In the genomic region with DNA sequence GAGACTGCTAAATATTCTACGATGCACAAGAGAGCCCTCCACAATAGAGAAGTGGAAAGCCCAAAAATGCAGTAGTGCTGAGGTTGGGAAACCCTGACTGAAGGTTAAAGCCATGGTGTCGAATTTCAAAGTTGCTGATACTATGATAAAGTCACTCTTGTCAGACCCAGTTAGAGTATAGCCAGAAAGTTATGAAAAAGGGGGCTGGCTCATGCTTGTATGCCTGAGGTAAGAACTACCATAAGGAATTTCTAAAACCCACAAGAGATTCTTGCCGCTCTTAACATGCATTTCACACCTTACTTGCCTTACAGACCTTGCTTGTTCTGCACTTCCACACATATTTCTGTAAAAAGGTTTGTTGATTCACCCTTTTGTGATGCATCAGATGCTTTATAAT, we compare ENCODE assay signal across 18 cellular contexts.
A peak's percentile ranks its signal among the peaks of the same experiment; 100 is the strongest.
DNase-seq lines count a peak whose midpoint lies in the region; ATAC-seq, FAIRE-seq and TF ChIP-seq lines count a peak whose summit lies in the region.
"Had no signal": no experiment of that assay in that cellular context is flagged by ENCODE, and none has a peak within 500 bp of the region (broad histone marks: within the 10 kb centered on the region; RNA-seq: fewer than 3 reads in every experiment).

No MANE protein-coding gene starts in this region.

- H3K27me3 Mint-ChIP-seq in astrocyte (ENCODE audit: low read depth, unreplicated experiment) = no peaks in the 10 kb centered on the region
- H3K27me3 Mint-ChIP-seq: natural killer cell treated with Interleukin-12 subunit alpha and Interleukin-12 subunit beta and Interleukin-15 and Interleukin-18, amount 100 ng/mL, for 72 hours; T-helper 17 cell had no signal

- ATAC-seq in GM19351 (IDR thresholded peaks at IDR 0.05; ENCODE audit: unreplicated experiment) = no peak
- no peak for ATAC-seq in HG03108 (IDR thresholded peaks at IDR 0.05; ENCODE audit: unreplicated experiment)
- ATAC-seq: natural killer cell treated with Interleukin-12 subunit alpha and Interleukin-12 subunit beta and Interleukin-15 and Interleukin-18, amount 100 ng/mL, for 72 hours; T-helper 17 cell had no signal

- H3K36me3 ChIP-seq in astrocyte (ENCODE audit: insufficient read depth, low read length) = no peaks in the 10 kb centered on the region
- H3K36me3 ChIP-seq in mesodermal cell (ENCODE audit: control insufficient read depth, insufficient read depth, low read length) = no peaks in the 10 kb centered on the region
- H3K36me3 ChIP-seq: colonic mucosa, tibial nerve had no signal

- no peaks in the 10 kb centered on the region for H3K9me3 Mint-ChIP-seq in astrocyte (ENCODE audit: unreplicated experiment)
- H3K9me3 Mint-ChIP-seq: natural killer cell treated with Interleukin-12 subunit alpha and Interleukin-12 subunit beta and Interleukin-15 and Interleukin-18, amount 100 ng/mL, for 72 hours had no signal

- TF ChIP-seq CTCF in astrocyte (IDR thresholded peaks at IDR 0.05; ENCODE audit: insufficient read depth, low read depth, low read length) = no peak

- FAIRE-seq in astrocyte (lab: Jason Lieb, UNC) = no peak

- H4K20me1 ChIP-seq in astrocyte (ENCODE audit: insufficient read depth, low read length) = no peaks in the 10 kb centered on the region

- H3K4me2 ChIP-seq in astrocyte (ENCODE audit: low read length) = peak overlapping the region; percentile 2

- H3K27ac ChIP-seq in astrocyte (ENCODE audit: low read depth, low read length) (no peak overlapping the region), mesodermal cell (ENCODE audit: low read depth, low read length, severe bottlenecking) (peak overlapping the region; percentile 20)
- H3K27ac ChIP-seq: colonic mucosa, skin epidermis, tibial nerve had no signal

- H3K4me3 Mint-ChIP-seq in astrocyte (ENCODE audit: unreplicated experiment) = no peak overlapping the region
- H3K4me3 Mint-ChIP-seq: natural killer cell treated with Interleukin-12 subunit alpha and Interleukin-12 subunit beta and Interleukin-15 and Interleukin-18, amount 100 ng/mL, for 72 hours; T-helper 17 cell had no signal

- DNase-seq in NCI-H1417 (lab: John Stamatoyannopoulos, UW) (peak; percentile 6 to 35 (median 23)), NCI-H1417 treated with DMSO at 0.1 percent for 48 hours (lab: John Stamatoyannopoulos, UW) (no peak), NCI-H510A treated with DMSO at 0.1 percent for 48 hours (lab: John Stamatoyannopoulos, UW) (peak; percentile 31), astrocyte (ENCODE audit: low read depth) (peak; percentile 74), MV-4-11 (lab: John Stamatoyannopoulos, UW) (no peak)
- DNase-seq: ACHN; activated naive CD4-positive, alpha-beta T cell treated with anti-CD3 and anti-CD28 coated beads, Interleukin-2, amount 50 U/mL, for 16 hours; colonic mucosa; DMS79 treated with DMSO at 0.1 percent for 48 hours; Karpas-422; NCI-H526 treated with DMSO at 0.1 percent for 48 hours; T-helper 17 cell had no signal

- H3K36me3 Mint-ChIP-seq in astrocyte (ENCODE audit: low read depth, unreplicated experiment) = no peaks in the 10 kb centered on the region
- H3K36me3 Mint-ChIP-seq: natural killer cell treated with Interleukin-12 subunit alpha and Interleukin-12 subunit beta and Interleukin-15 and Interleukin-18, amount 100 ng/mL, for 72 hours had no signal

- H3K9me3 ChIP-seq in astrocyte (ENCODE audit: insufficient read depth, low read depth, low read length) (no peaks in the 10 kb centered on the region), mesodermal cell (ENCODE audit: control insufficient read depth, low read length) (no peaks in the 10 kb centered on the region)
- H3K9me3 ChIP-seq: colonic mucosa, tibial nerve had no signal

- peak overlapping the region; percentile 20 for H2AFZ ChIP-seq in astrocyte (ENCODE audit: low read depth, low read length)

- H3K27ac Mint-ChIP-seq in astrocyte (ENCODE audit: unreplicated experiment) = no peak overlapping the region
- H3K27ac Mint-ChIP-seq: natural killer cell treated with Interleukin-12 subunit alpha and Interleukin-12 subunit beta and Interleukin-15 and Interleukin-18, amount 100 ng/mL, for 72 hours; T-helper 17 cell had no signal

- 29 to 34% methylated on average over 1 to 3 of the region's 3 CpGs for WGBS in mesodermal cell (ENCODE audit: insufficient coverage in 2 of 2), 2 experiments

- H3K9ac ChIP-seq in astrocyte (ENCODE audit: low read length) = no peak overlapping the region

- H3K4me3 ChIP-seq in astrocyte (ENCODE audit: insufficient read depth, low read depth, low read length) = no peak overlapping the region
- H3K4me3 ChIP-seq in mesodermal cell (ENCODE audit: extremely low read depth, insufficient read depth, low read length, poor library complexity, severe bottlenecking) = no peak overlapping the region
- H3K4me3 ChIP-seq: colonic mucosa, skin epidermis, tibial nerve had no signal

- H3K79me2 ChIP-seq in astrocyte (ENCODE audit: insufficient read depth, low read length) = no peaks in the 10 kb centered on the region

- H3K4me1 ChIP-seq in astrocyte (ENCODE audit: insufficient read depth, low read length) = no peaks in the 10 kb centered on the region
- H3K4me1 ChIP-seq in mesodermal cell (ENCODE audit: control insufficient read depth, insufficient read depth, low read length, poor library complexity, severe bottlenecking) = peaks cover 10% of the 10 kb centered on the region
- H3K4me1 ChIP-seq: colonic mucosa, tibial nerve had no signal

- H3K27me3 ChIP-seq in astrocyte (ENCODE audit: insufficient read depth, low read length) = no peaks in the 10 kb centered on the region
- H3K27me3 ChIP-seq: colonic mucosa, tibial nerve had no signal

- peaks cover 12% of the 10 kb centered on the region for H3K4me1 Mint-ChIP-seq in astrocyte (ENCODE audit: low read depth, unreplicated experiment)
- H3K4me1 Mint-ChIP-seq: T-helper 17 cell had no signal

Comparison
In these comparisons a context has a peak if more than half of its experiments do, and no peak if none do; other contexts are left out.
1. DNase-seq: peak in NCI-H1417 (3 of 3), NCI-H510A treated with DMSO at 0.1 percent for 48 hours (single experiment) and astrocyte (single experiment); none in NCI-H1417 treated with DMSO at 0.1 percent for 48 hours (single experiment) and MV-4-11 (single experiment).